24 cellular contexts compared by ENCODE assay signal in genomic region chr12:2259368-2259767, GRCh38.
DNase-seq lines count a peak whose midpoint lies in the region; ATAC-seq and TF ChIP-seq lines count a peak whose summit lies in the region.
"Had no signal": no experiment of that assay in that cellular context is flagged by ENCODE, and none has a peak within 500 bp of the region (broad histone marks: within the 10 kb centered on the region; RNA-seq: fewer than 3 reads in every experiment).

No MANE protein-coding gene starts in this region.

- no peak overlapping the region for H3K27ac ChIP-seq in CD8-positive, alpha-beta T cell (ENCODE audit: low read depth, low read length)
- no peak overlapping the region for H3K27ac ChIP-seq in SK-N-MC
- peak overlapping the region in 1 of 2 donors; percentile 21 for H3K27ac ChIP-seq in tibial artery
- H3K27ac ChIP-seq: esophagus squamous epithelium, SJCRH30 had no signal

- H3K4me3 Mint-ChIP-seq in CD8-positive, alpha-beta T cell: no peak overlapping the region
- H3K4me3 Mint-ChIP-seq: activated CD4-positive, alpha-beta memory T cell treated with anti-CD3 and anti-CD28 coated beads, Interleukin-2, amount 10 ng/mL, durations not matched to agents 7 days and 5 days; immature natural killer cell; natural killer cell had no signal

- H3K4me1 Mint-ChIP-seq in CD8-positive, alpha-beta T cell (ENCODE audit: low read depth): peaks cover 11% of the 10 kb centered on the region
- H3K4me1 Mint-ChIP-seq: activated CD4-positive, alpha-beta memory T cell treated with anti-CD3 and anti-CD28 coated beads, Interleukin-2, amount 10 ng/mL, durations not matched to agents 7 days and 5 days; immature natural killer cell had no signal

- no peak overlapping the region for H3K4me3 ChIP-seq in CD8-positive, alpha-beta T cell (ENCODE audit: low read depth, low read length)
- no peak overlapping the region for H3K4me3 ChIP-seq in SK-N-MC
- no peak overlapping the region for H3K4me3 ChIP-seq in tibial artery
- H3K4me3 ChIP-seq: esophagus squamous epithelium, HAP-1, lung, SJCRH30, skin epidermis had no signal

- no peak for TF ChIP-seq CTCF in CD8-positive, alpha-beta T cell (IDR thresholded peaks at IDR 0.05)
- TF ChIP-seq CTCF in tibial artery (IDR thresholded peaks at IDR 0.05): no peak

- peaks cover 11% of the 10 kb centered on the region for H3K4me1 ChIP-seq in CD8-positive, alpha-beta T cell (ENCODE audit: insufficient read depth, low read length)
- H3K4me1 ChIP-seq in tibial artery: peaks cover 0 to 63% (median 19%) of the 10 kb centered on the region in 4 donors
- H3K4me1 ChIP-seq: HAP-1, SJCRH30 had no signal

- H3K36me3 Mint-ChIP-seq in CD8-positive, alpha-beta T cell: no peaks in the 10 kb centered on the region
- H3K36me3 Mint-ChIP-seq: immature natural killer cell, natural killer cell had no signal

- H3K27ac Mint-ChIP-seq in CD8-positive, alpha-beta T cell: peak overlapping the region; percentile 28
- H3K27ac Mint-ChIP-seq: activated CD4-positive, alpha-beta memory T cell treated with anti-CD3 and anti-CD28 coated beads, Interleukin-2, amount 10 ng/mL, durations not matched to agents 7 days and 5 days; immature natural killer cell; natural killer cell had no signal

- no peak for ATAC-seq in CD8-positive, alpha-beta T cell
- no peak for ATAC-seq in GM21786 (IDR thresholded peaks at IDR 0.05; ENCODE audit: unreplicated experiment)
- ATAC-seq: natural killer cell had no signal

- H3K9ac ChIP-seq in SK-N-MC (ENCODE audit: insufficient read length): peak overlapping the region; percentile 29

- H3K9me3 Mint-ChIP-seq in CD8-positive, alpha-beta T cell: no peaks in the 10 kb centered on the region

- intact Hi-C loops in CD8-positive, alpha-beta T cell (cut with DNase I, micrococcal nuclease): no loop called here
- intact Hi-C loops in tibial artery (cut with DNase I; ENCODE audit: low total_unique reads): no loop called here

- CTCF ChIA-PET in CD8-positive, alpha-beta T cell (lab: Charles Lee): interaction anchor here (0.7 to 1.7 kb wide), 2 partner anchors 24 to 322 kb away, joined by 3 read pairs; no protein-coding TSS in a partner anchor

- H3K27me3 ChIP-seq in CD8-positive, alpha-beta T cell (ENCODE audit: insufficient read depth, low read length): no peaks in the 10 kb centered on the region
- H3K27me3 ChIP-seq in tibial artery: no peaks in the 10 kb centered on the region
- H3K27me3 ChIP-seq: esophagus squamous epithelium had no signal

- no peaks in the 10 kb centered on the region for H3K36me3 ChIP-seq in CD8-positive, alpha-beta T cell (ENCODE audit: insufficient read depth, low read length)
- H3K36me3 ChIP-seq in SK-N-MC (ENCODE audit: insufficient read depth, low read length) (no peaks in the 10 kb centered on the region), tibial artery (no peaks in the 10 kb centered on the region)
- H3K36me3 ChIP-seq: esophagus squamous epithelium, HAP-1, SJCRH30 had no signal

- POLR2A ChIA-PET in CD8-positive, alpha-beta T cell (lab: Charles Lee): no interaction called here

- no peak for DNase-seq in CD8-positive, alpha-beta T cell
- peak; percentile 58 to 61 for DNase-seq in Kasumi-1 (lab: John Stamatoyannopoulos, UW)
- DNase-seq in SK-N-MC (ENCODE audit: low read depth, low spot score): no peak
- peak; percentile 38 for DNase-seq in fibroblast of gingiva (ENCODE audit: low read depth)
- DNase-seq in tibial artery: no peak
- no peak for DNase-seq in DMS153 (lab: John Stamatoyannopoulos, UW)
- no peak for DNase-seq in inferior parietal cortex (ENCODE audit: extremely low spot score)
- DNase-seq: activated CD4-positive, alpha-beta memory T cell treated with anti-CD3 and anti-CD28 coated beads, Interleukin-2, amount 10 ng/mL, durations not matched to agents 7 days and 5 days; activated T-cell treated with anti-CD3 and anti-CD28 coated beads, Interleukin-2, amount 50 U/mL, for 48 hours; caudate nucleus; DMS 273 treated with DMSO at 0.1 percent for 48 hours; effector CD4-positive, alpha-beta T cell; esophagus squamous epithelium; head of caudate nucleus; immature natural killer cell; natural killer cell; NCI-H345; NK-92 treated with Interleukin-12 subunit alpha and Interleukin-12 subunit beta, amount 100 ng/mL, for 24 hours; posterior cingulate gyrus; SJCRH30 had no signal

- H3K27me3 Mint-ChIP-seq in CD8-positive, alpha-beta T cell (ENCODE audit: low read depth): no peaks in the 10 kb centered on the region

- no peaks in the 10 kb centered on the region for H3K9me3 ChIP-seq in CD8-positive, alpha-beta T cell (ENCODE audit: low read length)
- no peaks in the 10 kb centered on the region for H3K9me3 ChIP-seq in SK-N-MC (ENCODE audit: low read depth, low read length)
- H3K9me3 ChIP-seq in tibial artery: no peaks in the 10 kb centered on the region
- H3K9me3 ChIP-seq: esophagus squamous epithelium, HAP-1, SJCRH30 had no signal

Comparison
In these comparisons a context has a peak if more than half of its experiments do, and no peak if none do; other contexts are left out.
1. DNase-seq: peak in Kasumi-1 (2 of 2) and fibroblast of gingiva (single experiment); none in CD8-positive, alpha-beta T cell (0 of 7), SK-N-MC (single experiment), tibial artery (0 of 2), DMS153 (single experiment) and inferior parietal cortex (single experiment).